In genomic region chr4:8820178-8821102, GRCh38 we compare ENCODE assay signal across 1 cellular context.
TF ChIP-seq lines count a peak whose summit lies in the region.

No MANE protein-coding gene starts in this region.

TF ChIP-seq in WTC11, 78 proteins besides CTCF, POLR2A, EP300 and RAD21 (continued from another document):
- TF ChIP-seq, protein P1, sequence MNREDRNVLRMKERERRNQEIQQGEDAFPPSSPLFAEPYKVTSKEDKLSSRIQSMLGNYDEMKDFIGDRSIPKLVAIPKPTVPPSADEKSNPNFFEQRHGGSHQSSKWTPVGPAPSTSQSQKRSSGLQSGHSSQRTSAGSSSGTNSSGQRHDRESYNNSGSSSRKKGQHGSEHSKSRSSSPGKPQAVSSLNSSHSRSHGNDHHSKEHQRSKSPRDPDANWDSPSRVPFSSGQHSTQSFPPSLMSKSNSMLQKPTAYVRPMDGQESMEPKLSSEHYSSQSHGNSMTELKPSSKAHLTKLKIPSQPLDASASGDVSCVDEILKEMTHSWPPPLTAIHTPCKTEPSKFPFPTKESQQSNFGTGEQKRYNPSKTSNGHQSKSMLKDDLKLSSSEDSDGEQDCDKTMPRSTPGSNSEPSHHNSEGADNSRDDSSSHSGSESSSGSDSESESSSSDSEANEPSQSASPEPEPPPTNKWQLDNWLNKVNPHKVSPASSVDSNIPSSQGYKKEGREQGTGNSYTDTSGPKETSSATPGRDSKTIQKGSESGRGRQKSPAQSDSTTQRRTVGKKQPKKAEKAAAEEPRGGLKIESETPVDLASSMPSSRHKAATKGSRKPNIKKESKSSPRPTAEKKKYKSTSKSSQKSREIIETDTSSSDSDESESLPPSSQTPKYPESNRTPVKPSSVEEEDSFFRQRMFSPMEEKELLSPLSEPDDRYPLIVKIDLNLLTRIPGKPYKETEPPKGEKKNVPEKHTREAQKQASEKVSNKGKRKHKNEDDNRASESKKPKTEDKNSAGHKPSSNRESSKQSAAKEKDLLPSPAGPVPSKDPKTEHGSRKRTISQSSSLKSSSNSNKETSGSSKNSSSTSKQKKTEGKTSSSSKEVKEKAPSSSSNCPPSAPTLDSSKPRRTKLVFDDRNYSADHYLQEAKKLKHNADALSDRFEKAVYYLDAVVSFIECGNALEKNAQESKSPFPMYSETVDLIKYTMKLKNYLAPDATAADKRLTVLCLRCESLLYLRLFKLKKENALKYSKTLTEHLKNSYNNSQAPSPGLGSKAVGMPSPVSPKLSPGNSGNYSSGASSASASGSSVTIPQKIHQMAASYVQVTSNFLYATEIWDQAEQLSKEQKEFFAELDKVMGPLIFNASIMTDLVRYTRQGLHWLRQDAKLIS (CRISPR knock-in tag; IDR thresholded peaks at IDR 0.05; ENCODE audit: borderline replicate concordance), result no peak
- TF ChIP-seq RORB (CRISPR knock-in tag; IDR thresholded peaks at IDR 0.05) (no peak), MLX (CRISPR knock-in tag; IDR thresholded peaks at IDR 0.05) (no peak), ETV6 (CRISPR knock-in tag; IDR thresholded peaks at IDR 0.05) (no peak)
